ENCODE assay signal across 1 cellular context in genomic region chr1:153520818-153521476, GRCh38.
TF ChIP-seq lines count a peak whose summit lies in the region.

No MANE protein-coding gene starts in this region.

TF ChIP-seq in SK-N-SH treated with all-trans-retinoic acid at 6 μM for 48 hours, 23 proteins besides CTCF, POLR2A, EP300 and RAD21 (continued from another document):
- TF ChIP-seq RARB (CRISPR knock-in tag; IDR thresholded peaks at IDR 0.05) (no peak), SNAI2 (CRISPR knock-in tag; IDR thresholded peaks at IDR 0.05) (no peak), ARNTL (CRISPR knock-in tag; IDR thresholded peaks at IDR 0.05; ENCODE audit: borderline replicate concordance, low read depth) (no peak), ZNF565 (CRISPR knock-in tag; conservative IDR thresholded peaks at IDR 0.05; ENCODE audit: low read depth) (no peak), CSDC2 (CRISPR knock-in tag; IDR thresholded peaks at IDR 0.05) (no peak), ZC3H10 (CRISPR knock-in tag; IDR thresholded peaks at IDR 0.05) (no peak), ESRRG (CRISPR knock-in tag; IDR thresholded peaks at IDR 0.05) (no peak), TCF4 (CRISPR knock-in tag; IDR thresholded peaks at IDR 0.05; ENCODE audit: borderline replicate concordance) (no peak), BACH2 (CRISPR knock-in tag; IDR thresholded peaks at IDR 0.05; ENCODE audit: borderline replicate concordance) (no peak), ZNF8 (CRISPR knock-in tag; IDR thresholded peaks at IDR 0.05) (no peak), ISL1 (CRISPR knock-in tag; IDR thresholded peaks at IDR 0.05) (no peak)
- TF ChIP-seq, protein P1, sequence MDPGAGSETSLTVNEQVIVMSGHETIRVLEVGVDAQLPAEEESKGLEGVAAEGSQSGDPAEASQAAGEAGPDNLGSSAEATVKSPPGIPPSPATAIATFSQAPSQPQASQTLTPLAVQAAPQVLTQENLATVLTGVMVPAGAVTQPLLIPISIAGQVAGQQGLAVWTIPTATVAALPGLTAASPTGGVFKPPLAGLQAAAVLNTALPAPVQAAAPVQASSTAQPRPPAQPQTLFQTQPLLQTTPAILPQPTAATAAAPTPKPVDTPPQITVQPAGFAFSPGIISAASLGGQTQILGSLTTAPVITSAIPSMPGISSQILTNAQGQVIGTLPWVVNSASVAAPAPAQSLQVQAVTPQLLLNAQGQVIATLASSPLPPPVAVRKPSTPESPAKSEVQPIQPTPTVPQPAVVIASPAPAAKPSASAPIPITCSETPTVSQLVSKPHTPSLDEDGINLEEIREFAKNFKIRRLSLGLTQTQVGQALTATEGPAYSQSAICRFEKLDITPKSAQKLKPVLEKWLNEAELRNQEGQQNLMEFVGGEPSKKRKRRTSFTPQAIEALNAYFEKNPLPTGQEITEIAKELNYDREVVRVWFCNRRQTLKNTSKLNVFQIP (CRISPR knock-in tag; IDR thresholded peaks at IDR 0.05; ENCODE audit: borderline replicate concordance, low read depth) = no peak
- TF ChIP-seq, protein P2, sequence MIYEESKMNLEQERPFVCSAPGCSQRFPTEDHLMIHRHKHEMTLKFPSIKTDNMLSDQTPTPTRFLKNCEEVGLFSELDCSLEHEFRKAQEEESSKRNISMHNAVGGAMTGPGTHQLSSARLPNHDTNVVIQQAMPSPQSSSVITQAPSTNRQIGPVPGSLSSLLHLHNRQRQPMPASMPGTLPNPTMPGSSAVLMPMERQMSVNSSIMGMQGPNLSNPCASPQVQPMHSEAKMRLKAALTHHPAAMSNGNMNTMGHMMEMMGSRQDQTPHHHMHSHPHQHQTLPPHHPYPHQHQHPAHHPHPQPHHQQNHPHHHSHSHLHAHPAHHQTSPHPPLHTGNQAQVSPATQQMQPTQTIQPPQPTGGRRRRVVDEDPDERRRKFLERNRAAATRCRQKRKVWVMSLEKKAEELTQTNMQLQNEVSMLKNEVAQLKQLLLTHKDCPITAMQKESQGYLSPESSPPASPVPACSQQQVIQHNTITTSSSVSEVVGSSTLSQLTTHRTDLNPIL (CRISPR knock-in tag; IDR thresholded peaks at IDR 0.05; ENCODE audit: low read depth) = no peak
